ENCODE assay signal across 25 cellular contexts in genomic region chr10:27820637-27821036, GRCh38.
A peak's percentile ranks its signal among the peaks of the same experiment; 100 is the strongest.
DNase-seq lines count a peak whose midpoint lies in the region; ATAC-seq, FAIRE-seq and TF ChIP-seq lines count a peak whose summit lies in the region.
"Had no signal": no experiment of that assay in that cellular context is flagged by ENCODE, and none has a peak within 500 bp of the region (broad histone marks: within the 10 kb centered on the region; RNA-seq: fewer than 3 reads in every experiment).

No MANE protein-coding gene starts in this region.

- TF ChIP-seq EP300 in ovary (IDR thresholded peaks at IDR 0.05) (no peak), stomach (IDR thresholded peaks at IDR 0.05) (no peak)

- no peaks in the 10 kb centered on the region for H3K27me3 Mint-ChIP-seq in CD14-positive monocyte (ENCODE audit: low read depth in 3 of 3)

- no peaks in the 10 kb centered on the region for H3K36me3 ChIP-seq in heart left ventricle
- no peaks in the 10 kb centered on the region for H3K36me3 ChIP-seq in ovary
- no peaks in the 10 kb centered on the region for H3K36me3 ChIP-seq in stomach

- H3K4me1 ChIP-seq in heart left ventricle (peaks cover 0 to 16% (median 2%) of the 10 kb centered on the region in 12 donors), right cardiac atrium (ENCODE audit: control insufficient read depth, insufficient read depth, low read length) (no peaks in the 10 kb centered on the region), ovary (ENCODE audit: insufficient read depth) (peaks cover 10% of the 10 kb centered on the region), stomach (peaks cover 4 to 26% (median 7%) of the 10 kb centered on the region in 4 donors)

- no peaks in the 10 kb centered on the region for H3K4me1 Mint-ChIP-seq in CD14-positive monocyte
- H3K4me1 Mint-ChIP-seq: CD8-positive, alpha-beta memory T cell had no signal

- no peak for FAIRE-seq in GM19239 (lab: Jason Lieb, UNC)
- FAIRE-seq: HepG2 had no signal

- intact Hi-C loops in heart left ventricle (cut with DNase I) (no loop called here), right cardiac atrium (cut with DNase I) (no loop called here), ovary (cut with DNase I) (loop anchor here in 1 of 4 donors (10.0 kb wide), 1 partner anchor 76 kb away; the partner anchor contains the start of gene MKX), stomach (cut with DNase I; ENCODE audit: low total_unique reads) (no loop called here), CD14-positive monocyte (cut with micrococcal nuclease) (no loop called here)

- H3K36me3 Mint-ChIP-seq in CD14-positive monocyte = no peaks in the 10 kb centered on the region
- H3K36me3 Mint-ChIP-seq: CD8-positive, alpha-beta memory T cell had no signal

- H3K27ac Mint-ChIP-seq in CD14-positive monocyte = no peak overlapping the region
- H3K27ac Mint-ChIP-seq: CD8-positive, alpha-beta memory T cell had no signal

- TF ChIP-seq CTCF in heart left ventricle (IDR thresholded peaks at IDR 0.05) (no peak), coronary artery (IDR thresholded peaks at IDR 0.05) (no peak), ovary (IDR thresholded peaks at IDR 0.05) (no peak), stomach (IDR thresholded peaks at IDR 0.05) (no peak), CD14-positive monocyte (IDR thresholded peaks at IDR 0.05) (no peak)

- ATAC-seq in heart left ventricle (no peak), right cardiac atrium (no peak), GM19467 (IDR thresholded peaks at IDR 0.05; ENCODE audit: unreplicated experiment) (no peak)
- ATAC-seq: HepG2 had no signal

- peaks cover 0 to 8% (median 0%) of the 10 kb centered on the region in 12 donors for H3K9me3 ChIP-seq in heart left ventricle
- H3K9me3 ChIP-seq in right cardiac atrium (ENCODE audit: control insufficient read depth, low read length) = no peaks in the 10 kb centered on the region
- no peaks in the 10 kb centered on the region for H3K9me3 ChIP-seq in ovary
- peaks cover 0 to 11% (median 2%) of the 10 kb centered on the region in 4 donors for H3K9me3 ChIP-seq in stomach

- H3K4me3 ChIP-seq in heart left ventricle = no peak overlapping the region
- no peak overlapping the region for H3K4me3 ChIP-seq in right cardiac atrium (ENCODE audit: low read length)
- H3K4me3 ChIP-seq in coronary artery = no peak overlapping the region
- no peak overlapping the region for H3K4me3 ChIP-seq in ovary
- H3K4me3 ChIP-seq in stomach = no peak overlapping the region

- H3K27ac ChIP-seq in heart left ventricle = peak overlapping the region in 9 of 12 donors; percentile 19 to 83 (median 61)
- H3K27ac ChIP-seq in right cardiac atrium (ENCODE audit: low read length) = no peak overlapping the region
- H3K27ac ChIP-seq in coronary artery = peak overlapping the region; percentile 75 to 79
- H3K27ac ChIP-seq in ovary = peak overlapping the region in 1 of 2 donors; percentile 48
- peak overlapping the region in 3 of 5 donors; percentile 20 to 48 (median 40) for H3K27ac ChIP-seq in stomach
- H3K27ac ChIP-seq: 22Rv1, HL-60 had no signal

- no peaks in the 10 kb centered on the region for H3K27me3 ChIP-seq in heart left ventricle
- H3K27me3 ChIP-seq in right cardiac atrium (ENCODE audit: control insufficient read depth, insufficient read depth) = no peaks in the 10 kb centered on the region
- H3K27me3 ChIP-seq in ovary = no peaks in the 10 kb centered on the region
- no peaks in the 10 kb centered on the region for H3K27me3 ChIP-seq in stomach

- no peak for TF ChIP-seq POLR2A in heart left ventricle (IDR thresholded peaks at IDR 0.05)
- TF ChIP-seq POLR2A in ovary (IDR thresholded peaks at IDR 0.05) = no peak
- no peak for TF ChIP-seq POLR2A in stomach (IDR thresholded peaks at IDR 0.05)

- no peak overlapping the region for H3K4me3 Mint-ChIP-seq in CD14-positive monocyte
- H3K4me3 Mint-ChIP-seq: CD8-positive, alpha-beta memory T cell had no signal

- H3K9me3 Mint-ChIP-seq in CD14-positive monocyte = peaks cover 2 to 8% (median 5%) of the 10 kb centered on the region in 7 donors

- 26 to 74% (median 58%) methylated on average over 3 of the region's 3 CpGs for WGBS in heart left ventricle, 4 donors
- WGBS in right cardiac atrium = 64% methylated on average over 3 of the region's 3 CpGs
- WGBS in ovary, 3 donors = 60 to 78% (median 69%) methylated on average over 3 of the region's 3 CpGs
- WGBS in stomach, 5 donors = 54 to 79% (median 66%) methylated on average over 3 of the region's 3 CpGs

- no peak for DNase-seq in heart left ventricle
- no peak for DNase-seq in right cardiac atrium
- no peak for DNase-seq in coronary artery (ENCODE audit: low spot score)
- DNase-seq in ovary = peak in 4 of 5 donors; percentile 13 to 28 (median 25)
- no peak for DNase-seq in stomach
- DNase-seq in CD14-positive monocyte (ENCODE audit: low spot score) = no peak
- no peak for DNase-seq in GM19239 (ENCODE audit: insufficient read length, low spot score)
- DNase-seq: AML-193; C1 segment of cervical spinal cord; CD8-positive, alpha-beta memory T cell; GF-D8; H7; KBM-7; MM.1S; NCI-H1048; NCI-H1417 treated with DMSO at 0.1 percent for 48 hours; NCI-H187; NCI-H446; NCI-H526 treated with DMSO at 0.1 percent for 48 hours; RPMI8226; SIG-M5 had no signal

Comparison
In these comparisons a context has a peak if more than half of its experiments do, and no peak if none do; other contexts are left out.
1. DNase-seq: peak in ovary (4 of 5); none in heart left ventricle (0 of 5), right cardiac atrium (0 of 3), coronary artery (single experiment), stomach (single experiment), CD14-positive monocyte (single experiment) and GM19239 (single experiment).